In genomic region chr17:8186787-8187516, GRCh38 we compare ENCODE assay signal across 8 cellular contexts. TPM values are rescaled to one million over a fixed set of nuclear protein-coding genes. Genes with fewer than 3 reads are reported as not detected.
DNase-seq lines count a peak whose midpoint lies in the region; ATAC-seq and TF ChIP-seq lines count a peak whose summit lies in the region.

No MANE protein-coding gene starts in this region.

- no peaks in the 10 kb centered on the region for H3K36me3 Mint-ChIP-seq in activated T-cell treated with anti-CD3 and anti-CD28 coated beads, Interleukin-2, amount 50 U/mL, for 4 hours (ENCODE audit: insufficient read depth)
- H3K36me3 Mint-ChIP-seq in naive B cell, result no peaks in the 10 kb centered on the region

- H3K27me3 Mint-ChIP-seq in activated T-cell treated with anti-CD3 and anti-CD28 coated beads, Interleukin-2, amount 50 U/mL, for 4 hours (ENCODE audit: low read depth), result no peaks in the 10 kb centered on the region
- no peaks in the 10 kb centered on the region for H3K27me3 Mint-ChIP-seq in naive B cell

- no TSS peak for BruUV-seq in Panc1 (replicated peaks; lab: Mats Ljungman, UMichigan)

- peak; percentile 52 for TF ChIP-seq CTCF in AG10803 (conservative IDR thresholded peaks at IDR 0.05; ENCODE audit: low read length)
- no peak for TF ChIP-seq CTCF in Panc1 (IDR thresholded peaks at IDR 0.05)

- H3K27me3 ChIP-seq in Panc1 (ENCODE audit: control insufficient read depth, insufficient read depth, low read length), result no peaks in the 10 kb centered on the region

- peaks cover 15% of the 10 kb centered on the region for H3K4me1 ChIP-seq in Panc1 (ENCODE audit: control insufficient read depth, insufficient read depth, low read length)

- POLR2A ChIA-PET in Panc1 (lab: Charles Lee), result interaction anchor here (1.4 kb wide), 1 partner anchor 14 kb away, joined by 5 read pairs; no protein-coding TSS in a partner anchor

- intact Hi-C loops in Panc1 (cut with micrococcal nuclease; ENCODE audit: unreplicated experiment), result no loop called here

- H3K9me3 Mint-ChIP-seq in activated T-cell treated with anti-CD3 and anti-CD28 coated beads, Interleukin-2, amount 50 U/mL, for 4 hours, result no peaks in the 10 kb centered on the region
- no peaks in the 10 kb centered on the region for H3K9me3 Mint-ChIP-seq in naive B cell

- H3K4me3 Mint-ChIP-seq in activated T-cell treated with anti-CD3 and anti-CD28 coated beads, Interleukin-2, amount 50 U/mL, for 4 hours, result no peak overlapping the region
- H3K4me3 Mint-ChIP-seq in naive B cell, result no peak overlapping the region

- no peaks in the 10 kb centered on the region for H3K36me3 ChIP-seq in KOPT-K1 (ENCODE audit: insufficient read depth, low read length)
- H3K36me3 ChIP-seq in Panc1 (ENCODE audit: control insufficient read depth, insufficient read depth, low read length), result no peaks in the 10 kb centered on the region

- peak; percentile 96 for DNase-seq in AG10803 (ENCODE audit: low read depth)
- peak; percentile 99 for DNase-seq in Panc1 (ENCODE audit: low read depth, low spot score)
- peak; percentile 91 for DNase-seq in activated T-cell treated with anti-CD3 and anti-CD28 coated beads, Interleukin-2, amount 50 U/mL, for 4 hours
- DNase-seq in fibroblast of gingiva (ENCODE audit: low read depth), result peak; percentile 94
- peak; percentile 88 for DNase-seq in naive B cell
- peak; percentile 98 for DNase-seq in stimulated activated CD8-positive, alpha-beta memory T cell treated with anti-CD3 and anti-CD28 coated beads, Interleukin-7, amount 100 ng/mL, for 24 hours (ENCODE audit: low read depth)

- H3K9me3 ChIP-seq in KOPT-K1 (ENCODE audit: insufficient read depth, low read length, poor library complexity, severe bottlenecking), result no peaks in the 10 kb centered on the region
- H3K9me3 ChIP-seq in Panc1 (ENCODE audit: control insufficient read depth, insufficient read depth, low read depth, low read length), result no peaks in the 10 kb centered on the region

- ATAC-seq in GM19463 (IDR thresholded peaks at IDR 0.05; ENCODE audit: unreplicated experiment) (peak; percentile 16), Panc1 (peak; percentile 68), naive B cell (ENCODE audit: low read depth in 2 of 2) (peak; percentile 46 to 48)
- peak; percentile 39 to 49 for ATAC-seq in activated T-cell treated with anti-CD3 and anti-CD28 coated beads, Interleukin-2, amount 50 U/mL, for 4 hours

- peak overlapping the region; percentile 69 for H3K27ac ChIP-seq in KOPT-K1 (ENCODE audit: low read depth, low read length, poor library complexity, severe bottlenecking)
- peak overlapping the region; percentile 88 for H3K27ac ChIP-seq in Panc1 (ENCODE audit: low read length)

- CTCF ChIA-PET in Panc1 (lab: Charles Lee), result no interaction called here

- H3K4me3 ChIP-seq in AG10803 (ENCODE audit: low read length) (peak overlapping the region; percentile 89), Panc1 (ENCODE audit: low read depth in 2 of 2, low read length in 2 of 2) (peak overlapping the region; percentile 71 to 94)

- no peak overlapping the region for H3K27ac Mint-ChIP-seq in naive B cell

- H3K4me1 Mint-ChIP-seq in activated T-cell treated with anti-CD3 and anti-CD28 coated beads, Interleukin-2, amount 50 U/mL, for 4 hours (ENCODE audit: low read depth), result peaks cover 12% of the 10 kb centered on the region
- H3K4me1 Mint-ChIP-seq in naive B cell, result peaks cover 13 to 20% (median 17%) of the 10 kb centered on the region in 3 donors

- in situ Hi-C loops in Panc1 (cut with HindIII; ENCODE audit: low pct_unique_long_range_greater_than_20kb, low sequenced_read_pairs), result no loop called here

RNA-seq across cellular contexts. Expression of gene BORCS6, which starts 3.0 kb away (rescaled TPM):
- 9.3 TPM for total RNA-seq in Panc1 (2021; ENCODE audit: unreplicated experiment)
- polyA plus RNA-seq in Panc1 (2012; ENCODE audit: insufficient read length), result 11.5 TPM
- total RNA-seq in activated T-cell treated with anti-CD3 and anti-CD28 coated beads, Interleukin-2, amount 50 U/mL, for 4 hours, result 1 to 10 TPM; 5.0 to 5.6 (median 5.2) TPM
- polyA plus RNA-seq in naive B cell (ENCODE audit: low read depth in 6 of 6), result 10 to 100 TPM; 14.8 to 24.2 (median 20.4) TPM

RNA-seq across cellular contexts. Expression of gene TMEM107, which starts 10.8 kb away (rescaled TPM):
- total RNA-seq in Panc1 (2021; ENCODE audit: unreplicated experiment), result 10.6 TPM
- 8.1 TPM for polyA plus RNA-seq in Panc1 (2012; ENCODE audit: insufficient read length)
- 10 to 100 TPM; 11.9 to 18.6 (median 18.1) TPM for total RNA-seq in activated T-cell treated with anti-CD3 and anti-CD28 coated beads, Interleukin-2, amount 50 U/mL, for 4 hours
- polyA plus RNA-seq in naive B cell (ENCODE audit: low read depth in 6 of 6), result 10 to 100 TPM; 29.9 to 42.3 (median 34.7) TPM

RNA-seq across cellular contexts. Expression of gene AURKB, which starts 23.4 kb away (rescaled TPM):
- total RNA-seq in Panc1 (2021; ENCODE audit: unreplicated experiment), result 85.8 TPM
- 31.8 TPM for polyA plus RNA-seq in Panc1 (2012; ENCODE audit: insufficient read length)
- total RNA-seq in activated T-cell treated with anti-CD3 and anti-CD28 coated beads, Interleukin-2, amount 50 U/mL, for 4 hours, result 1 to 10 TPM; 6.2 to 6.7 (median 6.7) TPM
- polyA plus RNA-seq in naive B cell (ENCODE audit: low read depth in 6 of 6), result not detected

RNA-seq across cellular contexts. Expression of gene VAMP2, which starts 24.2 kb away (rescaled TPM):
- total RNA-seq in Panc1 (2021; ENCODE audit: unreplicated experiment), result 28.6 TPM
- 30.2 TPM for polyA plus RNA-seq in Panc1 (2012; ENCODE audit: insufficient read length)
- total RNA-seq in activated T-cell treated with anti-CD3 and anti-CD28 coated beads, Interleukin-2, amount 50 U/mL, for 4 hours, result 10 to 100 TPM; 49.6 to 67.5 (median 59.7) TPM
- 10 to 100 TPM; 37.8 to 89.1 (median 65.9) TPM for polyA plus RNA-seq in naive B cell (ENCODE audit: low read depth in 6 of 6)

RNA-seq across cellular contexts. Expression of gene PER1, which starts 34.7 kb away (rescaled TPM):
- total RNA-seq in Panc1 (2021; ENCODE audit: unreplicated experiment), result 17.1 TPM
- 11.8 TPM for polyA plus RNA-seq in Panc1 (2012; ENCODE audit: insufficient read length)
- 10 to 100 TPM; 30.4 to 36.9 (median 36.7) TPM for total RNA-seq in activated T-cell treated with anti-CD3 and anti-CD28 coated beads, Interleukin-2, amount 50 U/mL, for 4 hours
- polyA plus RNA-seq in naive B cell (ENCODE audit: low read depth in 6 of 6), result 10 to 100 TPM in 5 of 6 donors, 1 to 10 TPM in 1; 4.5 to 20.9 (median 13.5) TPM

Comparison
In these comparisons a context has a peak if more than half of its experiments do, and no peak if none do; other contexts are left out.
1. Peak in every context shown above with its lines: DNase-seq, ATAC-seq, H3K4me3 ChIP-seq and H3K27ac ChIP-seq.
2. ATAC-seq: peak in every context shown above with its lines; median percentile 68 in Panc1; 47 in naive B cell; 44 in activated T-cell treated with anti-CD3 and anti-CD28 coated beads, Interleukin-2, amount 50 U/mL, for 4 hours; 16 in GM19463.
3. RNA of gene AURKB, which starts 23.4 kb away (total RNA-seq): 85.8 TPM in Panc1 (single experiment); 6.2 to 6.7 TPM in activated T-cell treated with anti-CD3 and anti-CD28 coated beads, Interleukin-2, amount 50 U/mL, for 4 hours; every median in the first group is over 10 times any median in the second.